10 cellular contexts compared by ENCODE assay signal in the genomic region with DNA sequence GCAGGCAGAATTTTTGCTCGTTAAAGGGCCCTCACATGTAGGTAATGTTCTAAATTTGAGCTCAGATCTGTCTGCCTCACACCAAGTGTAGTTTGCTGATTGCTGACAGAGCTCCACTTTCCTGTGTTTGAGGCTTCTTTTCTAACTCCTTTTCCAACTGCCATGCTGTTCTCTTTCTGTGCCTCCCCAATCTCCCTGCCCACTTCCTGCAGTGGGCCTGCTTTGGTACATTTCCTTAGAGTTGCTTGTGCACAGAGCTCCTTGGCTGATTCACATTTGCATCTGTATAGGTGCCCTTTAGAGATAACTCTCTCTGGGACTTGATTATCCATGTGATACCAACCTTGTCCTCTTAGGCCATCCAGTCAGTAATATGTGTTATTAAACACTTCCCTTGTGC. TPM values are rescaled to one million over a fixed set of nuclear protein-coding genes. Genes with fewer than 3 reads are reported as not detected.
DNase-seq lines count a peak whose midpoint lies in the region; ATAC-seq and TF ChIP-seq lines count a peak whose summit lies in the region.
"Had no signal": no experiment of that assay in that cellular context is flagged by ENCODE, and none has a peak within 500 bp of the region (broad histone marks: within the 10 kb centered on the region; RNA-seq: fewer than 3 reads in every experiment).

No MANE protein-coding gene starts in this region.

- peak overlapping the region; percentile 80 for H3K27ac ChIP-seq in skeletal muscle tissue (ENCODE audit: low read depth, low read length)

- peaks cover 46% of the 10 kb centered on the region for H3K4me1 Mint-ChIP-seq in activated T-cell treated with anti-CD3 and anti-CD28 coated beads, Interleukin-2, amount 50 U/mL, for 72 hours (ENCODE audit: low read depth)
- H3K4me1 Mint-ChIP-seq in central memory CD8-positive, alpha-beta T cell, result peaks cover 40% of the 10 kb centered on the region

- ATAC-seq in activated T-cell treated with anti-CD3 and anti-CD28 coated beads, Interleukin-2, amount 50 U/mL, for 72 hours (replicated peaks in 1 of 2), result no peak
- no peak for ATAC-seq in central memory CD8-positive, alpha-beta T cell (replicated peaks; ENCODE audit: extremely low read depth, poor library complexity, severe bottlenecking)
- ATAC-seq in GM21367 (IDR thresholded peaks at IDR 0.05; ENCODE audit: unreplicated experiment) (no peak), HG03354 (IDR thresholded peaks at IDR 0.05; ENCODE audit: poor library complexity, severe bottlenecking, unreplicated experiment) (no peak)

- H3K4me3 ChIP-seq in NB4 (ENCODE audit: low read depth, low read length) (peak overlapping the region; percentile 26), skeletal muscle tissue (ENCODE audit: low read length in 3 of 3) (peak overlapping the region in 2 of 3 donors; percentile 46 to 47)

- H3K9ac ChIP-seq in skeletal muscle tissue (ENCODE audit: low read depth in 1 of 3, low read length in 3 of 3), result peak overlapping the region; percentile 9 to 67 (median 47)

- H3K27ac Mint-ChIP-seq in activated T-cell treated with anti-CD3 and anti-CD28 coated beads, Interleukin-2, amount 50 U/mL, for 72 hours, result peak overlapping the region; percentile 79
- peak overlapping the region; percentile 3 for H3K27ac Mint-ChIP-seq in central memory CD8-positive, alpha-beta T cell (ENCODE audit: low read depth)

- H3K36me3 Mint-ChIP-seq in activated T-cell treated with anti-CD3 and anti-CD28 coated beads, Interleukin-2, amount 50 U/mL, for 72 hours (ENCODE audit: insufficient read depth in 2 of 2), result peaks cover 9 to 34% of the 10 kb centered on the region in 2 donors
- H3K36me3 Mint-ChIP-seq in central memory CD8-positive, alpha-beta T cell (ENCODE audit: insufficient read depth), result peaks cover 73% of the 10 kb centered on the region

- H3K36me3 ChIP-seq in skeletal muscle tissue (ENCODE audit: control insufficient read depth in 3 of 3, insufficient read depth in 3 of 3, low read length in 3 of 3), result peaks cover 26 to 44% (median 34%) of the 10 kb centered on the region in 3 donors

- peak overlapping the region in 1 of 2 donors; percentile 60 for H3K4me3 Mint-ChIP-seq in activated T-cell treated with anti-CD3 and anti-CD28 coated beads, Interleukin-2, amount 50 U/mL, for 72 hours
- H3K4me3 Mint-ChIP-seq in central memory CD8-positive, alpha-beta T cell, result no peak overlapping the region

- no peak for DNase-seq in activated T-cell treated with anti-CD3 and anti-CD28 coated beads, Interleukin-2, amount 50 U/mL, for 72 hours
- DNase-seq in activated T-cell treated with anti-CD3 and anti-CD28 coated beads, Interleukin-2, amount 50 U/mL, for 48 hours, result no peak
- peak; percentile 25 for DNase-seq in NB4 (ENCODE audit: low read depth)
- no peak for DNase-seq in central memory CD8-positive, alpha-beta T cell (ENCODE audit: low spot score in 2 of 2)
- no peak for DNase-seq in AG08396 (ENCODE audit: low spot score)
- DNase-seq: mesendoderm, NCI-H1105 had no signal

- no peaks in the 10 kb centered on the region for H3K27me3 ChIP-seq in skeletal muscle tissue (ENCODE audit: control insufficient read depth in 3 of 3, insufficient read depth in 3 of 3, low read length in 3 of 3)

- H3K4me1 ChIP-seq in skeletal muscle tissue (ENCODE audit: control insufficient read depth in 3 of 3, insufficient read depth in 3 of 3, low read length in 3 of 3), result peaks cover 41 to 65% (median 52%) of the 10 kb centered on the region in 3 donors

- no peak for TF ChIP-seq POLR2A in NB4 (IDR thresholded peaks at IDR 0.05; ENCODE audit: extremely low read depth, insufficient read length)

- H3K9me3 ChIP-seq in skeletal muscle tissue (ENCODE audit: control insufficient read depth in 3 of 3, low read length in 3 of 3), result no peaks in the 10 kb centered on the region

- H3K27me3 Mint-ChIP-seq in activated T-cell treated with anti-CD3 and anti-CD28 coated beads, Interleukin-2, amount 50 U/mL, for 72 hours (ENCODE audit: low read depth), result no peaks in the 10 kb centered on the region
- H3K27me3 Mint-ChIP-seq in central memory CD8-positive, alpha-beta T cell, result no peaks in the 10 kb centered on the region

- TF ChIP-seq CTCF in NB4 (IDR thresholded peaks at IDR 0.05; ENCODE audit: low read depth, low read length), result no peak

- no peaks in the 10 kb centered on the region for H3K9me3 Mint-ChIP-seq in activated T-cell treated with anti-CD3 and anti-CD28 coated beads, Interleukin-2, amount 50 U/mL, for 72 hours
- no peaks in the 10 kb centered on the region for H3K9me3 Mint-ChIP-seq in central memory CD8-positive, alpha-beta T cell

RNA-seq across cellular contexts. Expression of gene MED28, which starts 4.5 kb away (rescaled TPM):
- 10 to 100 TPM; 38.6 to 44.5 TPM for total RNA-seq in activated T-cell treated with anti-CD3 and anti-CD28 coated beads, Interleukin-2, amount 50 U/mL, for 72 hours
- total RNA-seq in skeletal muscle tissue, result 13.0 TPM

RNA-seq across cellular contexts. Expression of gene LAP3, which starts 41.9 kb away (rescaled TPM):
- total RNA-seq in activated T-cell treated with anti-CD3 and anti-CD28 coated beads, Interleukin-2, amount 50 U/mL, for 72 hours, result 10 to 100 TPM; 72.5 to 97.7 TPM
- 76.7 TPM for total RNA-seq in skeletal muscle tissue
